In the genomic region with DNA sequence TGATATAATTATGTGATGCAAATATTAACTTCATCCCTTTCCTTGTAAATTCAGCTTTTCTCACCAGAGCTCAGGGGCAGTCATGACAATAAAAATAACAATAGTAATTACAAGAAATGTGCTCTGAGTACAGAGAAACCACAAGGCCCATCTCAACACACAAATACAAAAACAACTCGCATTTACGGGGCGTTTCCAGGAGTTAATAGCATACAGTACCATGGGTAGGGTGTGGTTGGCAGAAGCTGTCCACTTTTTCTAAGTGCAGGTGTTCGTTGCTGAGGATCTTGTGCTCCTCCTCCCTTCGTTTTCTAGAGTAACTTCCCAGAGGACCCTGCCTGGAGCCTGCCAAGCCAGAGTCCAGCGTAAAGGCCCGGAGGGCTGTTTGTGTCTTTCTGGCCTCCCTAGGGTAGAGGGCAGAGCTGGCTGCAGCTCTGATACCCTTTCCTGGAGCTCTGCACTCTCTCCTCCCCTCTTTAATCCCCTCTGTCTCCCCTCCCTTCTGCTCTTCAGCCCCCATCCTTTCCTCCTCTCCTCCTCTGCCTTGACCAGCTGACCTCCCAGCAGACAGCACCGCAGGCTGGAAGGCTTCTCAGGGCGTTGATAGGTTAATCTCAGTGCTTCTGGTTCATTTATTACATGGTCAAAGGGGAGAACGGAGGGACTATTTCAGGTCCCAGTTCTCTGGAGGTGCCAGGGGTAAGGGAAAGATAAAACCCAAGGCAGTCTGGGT, we compare ENCODE assay signal across 18 cellular contexts. TPM values are rescaled to one million over a fixed set of nuclear protein-coding genes. Genes with fewer than 3 reads are reported as not detected.
A peak's percentile ranks its signal among the peaks of the same experiment; 100 is the strongest.
DNase-seq lines count a peak whose midpoint lies in the region; ATAC-seq, FAIRE-seq and TF ChIP-seq lines count a peak whose summit lies in the region.
"Had no signal": no experiment of that assay in that cellular context is flagged by ENCODE, and none has a peak within 500 bp of the region (broad histone marks: within the 10 kb centered on the region; RNA-seq: fewer than 3 reads in every experiment).

No MANE protein-coding gene starts in this region.

- no peaks in the 10 kb centered on the region for H3K23me2 ChIP-seq in H9 (ENCODE audit: insufficient read length, low read depth, low read length, poor library complexity, severe bottlenecking)

- H3K9me3 Mint-ChIP-seq in H9: no peaks in the 10 kb centered on the region
- no peaks in the 10 kb centered on the region for H3K9me3 Mint-ChIP-seq in dendritic cell treated with granulocyte-macrophage colony-stimulating factor and Interleukin-4, amounts not matched to agents 40 ng/mL and 50 ng/mL, for 4 days
- H3K9me3 Mint-ChIP-seq: activated naive CD8-positive, alpha-beta T cell treated with anti-CD3 and anti-CD28 coated beads, Interleukin-2, amount 10 ng/mL, durations not matched to agents 7 days and 5 days; stimulated activated memory B cell treated with anti-CD40 and anti-IgM and Interleukin-4, amounts not matched to agents 10 μg/mL and 1 μg/mL and 100 μg/mL, for 72 hours had no signal

- no peak overlapping the region for H3K4me3 ChIP-seq in spleen

- no peak overlapping the region for H2BK20ac ChIP-seq in H9 (ENCODE audit: low read depth, low read length, poor library complexity, severe bottlenecking)

- H3K27me3 ChIP-seq in H9 (ENCODE audit: insufficient read depth, low read length) (no peaks in the 10 kb centered on the region), spleen (replicated peaks in 1 of 7) (no peaks in the 10 kb centered on the region)

- H3K27ac ChIP-seq in H9 (ENCODE audit: insufficient read length, low read depth, low read length): no peak overlapping the region
- peak overlapping the region in 2 of 8 donors; percentile 11 to 21 for H3K27ac ChIP-seq in spleen
- H3K27ac ChIP-seq: HL-60 had no signal

- H3K4me1 ChIP-seq in H9 (ENCODE audit: insufficient read depth, low read length) (no peaks in the 10 kb centered on the region), spleen (peaks cover 0 to 65% (median 22%) of the 10 kb centered on the region in 6 donors)

- no peak overlapping the region for H2AFZ ChIP-seq in H9 (ENCODE audit: low read length)

- no peak overlapping the region for H4K91ac ChIP-seq in H9 (ENCODE audit: insufficient read length, low read depth, low read length)

- peaks cover 2% of the 10 kb centered on the region; the same call in 1 of the 2 replicates for H3K27me3 Mint-ChIP-seq in H9 (ENCODE audit: low read depth)
- H3K27me3 Mint-ChIP-seq in dendritic cell treated with granulocyte-macrophage colony-stimulating factor and Interleukin-4, amounts not matched to agents 40 ng/mL and 50 ng/mL, for 4 days: peaks cover 13% of the 10 kb centered on the region

- intact Hi-C loops in dendritic cell treated with granulocyte-macrophage colony-stimulating factor and Interleukin-4, amounts not matched to agents 40 ng/mL and 50 ng/mL, for 4 days (cut with micrococcal nuclease): no loop called here
- intact Hi-C loops in left colon (cut with DNase I, micrococcal nuclease) (no loop called here), spleen (cut with DNase I; ENCODE audit: low total_unique reads) (no loop called here)

- H3K36me3 ChIP-seq in spleen: no peaks in the 10 kb centered on the region

- peak; percentile 50 for ATAC-seq in left colon
- ATAC-seq: esophagus mucosa; stimulated activated memory B cell treated with anti-CD40 and anti-IgM and Interleukin-4, amounts not matched to agents 10 μg/mL and 1 μg/mL and 100 μg/mL, for 72 hours had no signal

- H2AK5ac ChIP-seq in H9 (ENCODE audit: insufficient read length, low read length): no peak overlapping the region

- H3K79me1 ChIP-seq in H9 (ENCODE audit: insufficient read depth, low read depth, low read length, poor library complexity, severe bottlenecking): no peaks in the 10 kb centered on the region

- H4K8ac ChIP-seq in H9 (replicated peaks; ENCODE audit: insufficient read length, low read depth, low read length): no peak overlapping the region

- H3K27ac Mint-ChIP-seq in H9: peak overlapping the region in 2 of 3 experiments; percentile 30 to 32; a peak in 3 of 7 replicates
- peak overlapping the region; percentile 60 for H3K27ac Mint-ChIP-seq in dendritic cell treated with granulocyte-macrophage colony-stimulating factor and Interleukin-4, amounts not matched to agents 40 ng/mL and 50 ng/mL, for 4 days
- H3K27ac Mint-ChIP-seq: activated naive CD8-positive, alpha-beta T cell treated with anti-CD3 and anti-CD28 coated beads, Interleukin-2, amount 10 ng/mL, durations not matched to agents 7 days and 5 days; stimulated activated memory B cell treated with anti-CD40 and anti-IgM and Interleukin-4, amounts not matched to agents 10 μg/mL and 1 μg/mL and 100 μg/mL, for 72 hours had no signal

- no peak overlapping the region for H3K4ac ChIP-seq in H9 (ENCODE audit: low read depth, low read length)

- no peaks in the 10 kb centered on the region for H3K9me3 ChIP-seq in H9 (ENCODE audit: control insufficient read depth, low read depth, low read length)
- H3K9me3 ChIP-seq in spleen: no peaks in the 10 kb centered on the region

- H3T11ph ChIP-seq in H9 (ENCODE audit: low read length): no peak overlapping the region

- H3K18ac ChIP-seq in H9 (ENCODE audit: insufficient read length, low read depth, low read length): no peak overlapping the region

- no peak overlapping the region for H2BK120ac ChIP-seq in H9 (ENCODE audit: low read depth, low read length, poor library complexity, severe bottlenecking)

- H3K79me2 ChIP-seq in H9 (ENCODE audit: insufficient read depth, low read length): no peaks in the 10 kb centered on the region

- H3K56ac ChIP-seq in H9 (ENCODE audit: insufficient read length, low read depth, low read length): no peak overlapping the region

- H3K9ac ChIP-seq in H9 (ENCODE audit: extremely low read depth, insufficient read length, low read length): no peak overlapping the region

- no peaks in the 10 kb centered on the region for H4K20me1 ChIP-seq in H9 (ENCODE audit: control insufficient read depth, insufficient read depth, insufficient read length)

- no peak for TF ChIP-seq CTCF in H9 (conservative IDR thresholded peaks at IDR 0.05)
- no peak for TF ChIP-seq CTCF in spleen (IDR thresholded peaks at IDR 0.05 in 8 of 11, conservative IDR thresholded peaks at IDR 0.05 in 3 of 11)

- no CpG with 5 or more reads among the region's 10 CpGs for whole genome bisulfite sequencing in H9 (ENCODE audit: extremely low coverage, insufficient read length, low lambda C conversion rate)
- WGBS in spleen, 5 donors: 66 to 85% (median 78%) methylated on average over 10 of the region's 10 CpGs

- no peak for TF ChIP-seq POLR2A in spleen (IDR thresholded peaks at IDR 0.05)

- H3K4me3 Mint-ChIP-seq in H9: no peak overlapping the region
- no peak overlapping the region for H3K4me3 Mint-ChIP-seq in dendritic cell treated with granulocyte-macrophage colony-stimulating factor and Interleukin-4, amounts not matched to agents 40 ng/mL and 50 ng/mL, for 4 days
- H3K4me3 Mint-ChIP-seq: activated naive CD8-positive, alpha-beta T cell treated with anti-CD3 and anti-CD28 coated beads, Interleukin-2, amount 10 ng/mL, durations not matched to agents 7 days and 5 days; stimulated activated memory B cell treated with anti-CD40 and anti-IgM and Interleukin-4, amounts not matched to agents 10 μg/mL and 1 μg/mL and 100 μg/mL, for 72 hours had no signal

- DNase-seq in H9 (peak; percentile 20), left colon (no peak), spleen (peak; percentile 61), SIG-M5 treated with dmso at 0.1 percent for 504 hours (lab: John Stamatoyannopoulos, UW; ENCODE audit: unreplicated experiment) (no peak), RCC 7860 (ENCODE audit: low spot score) (no peak)
- no peak for DNase-seq in stimulated activated CD4-positive, alpha-beta T cell treated with anti-CD3 and anti-CD28 coated beads, Interleukin-4, amount 100 ng/mL, for 1 hour
- DNase-seq: activated naive CD8-positive, alpha-beta T cell treated with anti-CD3 and anti-CD28 coated beads, Interleukin-2, amount 10 ng/mL, durations not matched to agents 7 days and 5 days; Kasumi-1; midbrain; NCI-H1930; NCI-H774; stimulated activated CD4-positive, alpha-beta T cell treated with anti-CD3 and anti-CD28 coated beads, Interleukin-4, amount 100 ng/mL, for 24 hours had no signal

- peaks cover 14 to 30% of the 10 kb centered on the region in 2 experiments for H3K4me1 Mint-ChIP-seq in H9
- peaks cover 54% of the 10 kb centered on the region for H3K4me1 Mint-ChIP-seq in dendritic cell treated with granulocyte-macrophage colony-stimulating factor and Interleukin-4, amounts not matched to agents 40 ng/mL and 50 ng/mL, for 4 days (ENCODE audit: low read depth)
- H3K4me1 Mint-ChIP-seq: activated naive CD8-positive, alpha-beta T cell treated with anti-CD3 and anti-CD28 coated beads, Interleukin-2, amount 10 ng/mL, durations not matched to agents 7 days and 5 days; stimulated activated memory B cell treated with anti-CD40 and anti-IgM and Interleukin-4, amounts not matched to agents 10 μg/mL and 1 μg/mL and 100 μg/mL, for 72 hours had no signal

- H3K4me2 ChIP-seq in H9 (ENCODE audit: insufficient read depth, insufficient read length, low read length): no peak overlapping the region

- no peak overlapping the region for H2BK15ac ChIP-seq in H9 (ENCODE audit: low read depth, low read length)

- no peak overlapping the region for H2BK5ac ChIP-seq in H9 (ENCODE audit: insufficient read length, low read length)

- no peak overlapping the region for H2BK12ac ChIP-seq in H9 (ENCODE audit: insufficient read length, low read depth, low read length)

- no peak for FAIRE-seq in RCC 7860 (lab: Jason Lieb, UNC)
- FAIRE-seq: G401.6 had no signal

- H3K14ac ChIP-seq in H9 (ENCODE audit: insufficient read depth, low read length): no peak overlapping the region

- no peak overlapping the region for H4K5ac ChIP-seq in H9 (ENCODE audit: insufficient read length, low read depth, low read length)

- no peak overlapping the region for H3K23ac ChIP-seq in H9 (ENCODE audit: insufficient read length, low read depth, low read length)

- H3K36me3 Mint-ChIP-seq in H9 (ENCODE audit: insufficient read depth in 1 of 3, low read depth in 3 of 3): no peaks in the 10 kb centered on the region
- H3K36me3 Mint-ChIP-seq in dendritic cell treated with granulocyte-macrophage colony-stimulating factor and Interleukin-4, amounts not matched to agents 40 ng/mL and 50 ng/mL, for 4 days (ENCODE audit: low read depth): no peaks in the 10 kb centered on the region
- H3K36me3 Mint-ChIP-seq: activated naive CD8-positive, alpha-beta T cell treated with anti-CD3 and anti-CD28 coated beads, Interleukin-2, amount 10 ng/mL, durations not matched to agents 7 days and 5 days; stimulated activated memory B cell treated with anti-CD40 and anti-IgM and Interleukin-4, amounts not matched to agents 10 μg/mL and 1 μg/mL and 100 μg/mL, for 72 hours had no signal

RNA-seq across cellular contexts. Expression of a gene that starts 11.4 kb away (rescaled TPM):
- total RNA-seq in H9 (2021) (1.7 and 2.4 TPM in 2 replicates), left colon (1 to 10 TPM; 5.1 to 5.5 TPM), spleen (10 to 100 TPM in 5 of 7 donors, 1 to 10 TPM in 2; 7.9 to 20.2 (median 10.8) TPM)
- 1 to 10 TPM; 1.0 to 7.8 (median 3.5) TPM for polyA plus RNA-seq in spleen

RNA-seq across cellular contexts. Expression of a gene that starts 20.3 kb away (rescaled TPM):
- total RNA-seq in H9 (2021) (5.6 and 7.7 TPM in 2 replicates), left colon (1 to 10 TPM in 1 of 2 donors, under 1 TPM in 1; 0.64 to 4.6 TPM), spleen (1 to 10 TPM in 6 of 7 donors, under 1 TPM in 1; 0.74 to 2.2 (median 1.6) TPM)
- 1 to 10 TPM; 2.2 to 5.8 (median 4.4) TPM for polyA plus RNA-seq in spleen
- total RNA-seq: pulmonary artery endothelial cell had no signal

RNA-seq across cellular contexts. Expression of a gene that starts 21.9 kb away (rescaled TPM):
- 99.0 and 104 TPM in 2 replicates for total RNA-seq in H9 (2021)
- 10 to 100 TPM; 57.3 to 58.1 TPM for total RNA-seq in left colon
- 10 to 100 TPM; 72.5 to 92.7 (median 86.2) TPM for total RNA-seq in spleen
- polyA plus RNA-seq in spleen: 10 to 100 TPM; 18.9 to 45.1 (median 41.7) TPM

RNA-seq across cellular contexts. Expression of a gene that starts 23.0 kb away (rescaled TPM):
- total RNA-seq in H9 (2021): 9.4 and 9.9 TPM in 2 replicates
- total RNA-seq in left colon: 10 to 100 TPM; 15.6 to 21.6 TPM
- total RNA-seq in spleen: 10 to 100 TPM in 1 of 7 donors, 1 to 10 TPM in 6; 4.4 to 14.2 (median 8.6) TPM
- polyA plus RNA-seq in spleen: 1 to 10 TPM; 4.6 to 7.3 (median 4.8) TPM

RNA-seq across cellular contexts. Expression of a gene that starts 23.7 kb away (rescaled TPM):
- total RNA-seq in H9 (2021) (79.6 and 84.1 TPM in 2 replicates), left colon (10 to 100 TPM; 73.1 to 73.2 TPM), spleen (10 to 100 TPM; 68.1 to 82.8 (median 72.8) TPM)
- 10 to 100 TPM; 44.4 to 73.7 (median 72.8) TPM for polyA plus RNA-seq in spleen

Comparison
In these comparisons a context has a peak if more than half of its experiments do, and no peak if none do; other contexts are left out.
1. DNase-seq: peak in H9 (single experiment) and spleen (single experiment); none in left colon (0 of 2), SIG-M5 treated with dmso at 0.1 percent for 504 hours (single experiment), RCC 7860 (single experiment) and stimulated activated CD4-positive, alpha-beta T cell treated with anti-CD3 and anti-CD28 coated beads, Interleukin-4, amount 100 ng/mL, for 1 hour (single experiment).